1 cellular context compared by ENCODE assay signal in genomic region chr7:92633211-92633906, GRCh38.
TF ChIP-seq lines count a peak whose summit lies in the region.

No MANE protein-coding gene starts in this region.

TF ChIP-seq in HEK293, 187 proteins besides CTCF, POLR2A, EP300 and RAD21 (continued from another document):
- TF ChIP-seq PRDM6 (tag by site-specific recombination; IDR thresholded peaks at IDR 0.05) (peak; percentile 51), ZBTB44 (tag by site-specific recombination; IDR thresholded peaks at IDR 0.05) (no peak), KLF10 (tag by site-specific recombination; IDR thresholded peaks at IDR 0.05) (no peak), ZIC2 (tag by site-specific recombination; IDR thresholded peaks at IDR 0.05) (no peak), ZNF580 (tag by site-specific recombination; IDR thresholded peaks at IDR 0.05) (no peak), ZNF664 (tag by site-specific recombination; IDR thresholded peaks at IDR 0.05) (no peak), ZNF184 (tag by site-specific recombination; IDR thresholded peaks at IDR 0.05) (no peak), REST (tag by site-specific recombination; IDR thresholded peaks at IDR 0.05) (no peak), ZNF362 (tag by site-specific recombination; IDR thresholded peaks at IDR 0.05) (peak; percentile 70; the same call in 1 of the 2 replicates), PATZ1 (tag by site-specific recombination; IDR thresholded peaks at IDR 0.05) (no peak), ZNF148 (tag by site-specific recombination; IDR thresholded peaks at IDR 0.05; ENCODE audit: borderline replicate concordance) (no peak), SP7 (tag by site-specific recombination; IDR thresholded peaks at IDR 0.05) (peak; percentile 33; the same call in 1 of the 2 replicates)
